ENCODE assay signal across 1 cellular context in the genomic region with DNA sequence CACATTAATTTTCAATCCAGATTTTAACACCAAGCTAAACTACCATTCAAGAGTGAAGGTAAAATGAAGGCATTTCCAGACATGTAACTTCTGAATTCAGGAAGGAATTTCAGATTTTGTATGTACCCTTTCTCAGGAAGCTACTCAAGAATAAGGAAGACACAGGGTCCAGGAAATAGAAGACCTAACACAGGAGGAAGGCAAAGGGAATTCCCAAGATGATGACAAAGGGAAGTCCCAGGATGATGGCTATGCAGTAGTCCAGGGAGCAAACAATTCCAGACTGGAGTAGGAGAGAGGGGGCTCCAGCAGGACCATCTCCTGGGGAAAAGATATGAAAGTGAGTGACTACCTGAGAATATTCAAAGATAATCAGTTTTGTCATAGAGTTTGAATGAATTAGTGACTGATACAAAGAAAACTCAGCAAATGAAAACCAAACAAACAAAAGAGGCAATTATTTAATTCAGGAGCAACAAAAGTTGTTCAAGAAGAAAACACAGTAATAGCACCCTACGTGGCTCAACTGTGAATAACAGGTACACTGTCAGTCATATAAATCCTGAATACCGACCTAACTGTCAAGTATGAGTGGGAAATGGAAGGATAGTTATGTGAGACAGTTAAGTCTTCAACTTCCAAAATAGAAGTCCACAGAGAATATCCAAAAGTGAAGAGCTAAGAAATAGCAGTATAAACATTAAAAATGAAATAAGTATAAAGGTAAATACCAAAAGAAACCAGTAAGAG.
A peak's percentile ranks its signal among the peaks of the same experiment; 100 is the strongest.
TF ChIP-seq lines count a peak whose summit lies in the region.

No MANE protein-coding gene starts in this region.

TF ChIP-seq in K562, 482 proteins besides CTCF, POLR2A, EP300 and RAD21 (continued from another document):
- TF ChIP-seq, protein P1, sequence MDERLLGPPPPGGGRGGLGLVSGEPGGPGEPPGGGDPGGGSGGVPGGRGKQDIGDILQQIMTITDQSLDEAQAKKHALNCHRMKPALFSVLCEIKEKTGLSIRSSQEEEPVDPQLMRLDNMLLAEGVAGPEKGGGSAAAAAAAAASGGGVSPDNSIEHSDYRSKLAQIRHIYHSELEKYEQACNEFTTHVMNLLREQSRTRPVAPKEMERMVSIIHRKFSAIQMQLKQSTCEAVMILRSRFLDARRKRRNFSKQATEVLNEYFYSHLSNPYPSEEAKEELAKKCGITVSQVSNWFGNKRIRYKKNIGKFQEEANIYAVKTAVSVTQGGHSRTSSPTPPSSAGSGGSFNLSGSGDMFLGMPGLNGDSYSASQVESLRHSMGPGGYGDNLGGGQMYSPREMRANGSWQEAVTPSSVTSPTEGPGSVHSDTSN (CRISPR knock-in tag; IDR thresholded peaks at IDR 0.05; ENCODE audit: low read depth): no peak
- TF ChIP-seq, protein P1 (tag; conservative IDR thresholded peaks at IDR 0.05; ENCODE audit: low read depth): 0 out of 2 replicates have a peak, but pooled peaks have one; percentile 43
